Comparison of ENCODE assay signal across 1 cellular context in the genomic region with DNA sequence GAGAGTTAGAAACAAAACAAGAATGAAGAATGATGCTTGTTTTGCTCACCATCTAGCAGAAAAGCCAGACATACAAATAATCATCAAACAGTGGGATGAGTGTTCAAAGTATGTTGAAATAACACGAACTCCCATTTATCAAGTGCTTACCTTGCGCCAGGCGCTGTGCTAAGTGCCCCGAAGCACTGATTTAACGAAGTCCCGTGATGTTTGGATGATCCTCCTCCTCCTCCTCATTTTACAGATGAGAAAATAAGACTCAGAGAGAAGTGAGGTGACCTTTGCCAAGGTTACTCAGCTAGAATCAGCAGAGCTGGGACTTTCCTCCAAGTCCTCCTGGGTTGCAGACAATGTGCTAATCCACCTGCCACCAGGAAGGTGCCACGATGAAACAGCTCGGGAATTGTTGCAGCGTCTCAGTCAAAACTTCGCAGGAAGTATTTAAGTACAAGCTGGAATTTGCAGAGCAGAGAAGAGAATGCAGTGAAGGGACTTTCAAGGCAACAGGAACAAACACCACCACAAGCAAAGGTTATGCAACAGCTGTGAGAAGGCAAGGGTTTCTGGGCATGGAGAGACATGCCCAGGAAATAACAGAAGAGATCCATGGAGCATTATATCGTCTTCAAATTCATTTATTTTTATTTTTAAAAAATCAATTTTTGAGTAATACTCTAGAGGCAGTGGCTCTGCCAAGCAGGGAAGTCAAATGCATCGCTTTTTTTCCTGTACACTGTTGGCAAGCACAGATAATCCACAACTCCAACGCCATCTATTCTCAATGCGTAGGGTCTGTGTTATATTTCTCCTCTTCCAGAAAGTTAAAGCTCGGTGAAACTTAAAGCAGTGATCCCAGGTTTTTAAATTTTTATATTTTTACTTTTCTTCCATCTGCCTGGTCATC.
A peak's percentile ranks its signal among the peaks of the same experiment; 100 is the strongest.
TF ChIP-seq lines count a peak whose summit lies in the region.

No MANE protein-coding gene starts in this region.

TF ChIP-seq in HepG2, 621 proteins besides CTCF, POLR2A, EP300 and RAD21 (continued from another document and continues in another):
- TF ChIP-seq, protein P1, sequence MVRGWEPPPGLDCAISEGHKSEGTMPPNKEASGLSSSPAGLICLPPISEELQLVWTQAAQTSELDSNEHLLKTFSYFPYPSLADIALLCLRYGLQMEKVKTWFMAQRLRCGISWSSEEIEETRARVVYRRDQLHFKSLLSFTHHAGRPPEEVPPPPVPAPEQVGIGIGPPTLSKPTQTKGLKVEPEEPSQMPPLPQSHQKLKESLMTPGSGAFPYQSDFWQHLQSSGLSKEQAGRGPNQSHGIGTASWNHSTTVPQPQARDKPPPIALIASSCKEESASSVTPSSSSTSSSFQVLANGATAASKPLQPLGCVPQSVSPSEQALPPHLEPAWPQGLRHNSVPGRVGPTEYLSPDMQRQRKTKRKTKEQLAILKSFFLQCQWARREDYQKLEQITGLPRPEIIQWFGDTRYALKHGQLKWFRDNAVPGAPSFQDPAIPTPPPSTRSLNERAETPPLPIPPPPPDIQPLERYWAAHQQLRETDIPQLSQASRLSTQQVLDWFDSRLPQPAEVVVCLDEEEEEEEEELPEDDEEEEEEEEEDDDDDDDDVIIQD (CRISPR knock-in tag; IDR thresholded peaks at IDR 0.05; ENCODE audit: low read depth): peak; percentile 43; the same call in 1 of the 2 replicates
- TF ChIP-seq ZNF747 (CRISPR knock-in tag; IDR thresholded peaks at IDR 0.05; ENCODE audit: borderline replicate concordance) (0 out of 2 replicates have a peak, but pooled peaks have one; percentile 49), PHF8 (CRISPR knock-in tag; IDR thresholded peaks at IDR 0.05) (no peak), KDM6A (CRISPR knock-in tag; IDR thresholded peaks at IDR 0.05; ENCODE audit: low read depth) (peak; percentile 43; the same call in 1 of the 2 replicates), ZFAT (CRISPR knock-in tag; conservative IDR thresholded peaks at IDR 0.05) (no peak), POGZ (CRISPR knock-in tag; IDR thresholded peaks at IDR 0.05) (peak; percentile 49), HOXA7 (CRISPR knock-in tag; IDR thresholded peaks at IDR 0.05) (no peak), GABPA (IDR thresholded peaks at IDR 0.05; ENCODE audit: low read depth, low read length) (no peak), GABPA (CRISPR knock-in tag; IDR thresholded peaks at IDR 0.05; ENCODE audit: low read depth) (peak; percentile 73), DR1 (CRISPR knock-in tag; IDR thresholded peaks at IDR 0.05) (no peak), ZNF160 (CRISPR knock-in tag; IDR thresholded peaks at IDR 0.05) (no peak), ZFY (CRISPR knock-in tag; IDR thresholded peaks at IDR 0.05) (no peak), CBFB (CRISPR knock-in tag; IDR thresholded peaks at IDR 0.05) (no peak), ZC3H13 (CRISPR knock-in tag; IDR thresholded peaks at IDR 0.05) (peak; percentile 72; the same call in 1 of the 2 replicates), SRY (CRISPR knock-in tag; IDR thresholded peaks at IDR 0.05) (no peak), ARNT (IDR thresholded peaks at IDR 0.05) (no peak), RXRA (CRISPR knock-in tag; IDR thresholded peaks at IDR 0.05) (peak; percentile 70; the same call in 1 of the 2 replicates), KLF6 (CRISPR knock-in tag; IDR thresholded peaks at IDR 0.05) (0 out of 2 replicates have a peak, but pooled peaks have one; percentile 58), NKX3-1 (CRISPR knock-in tag; IDR thresholded peaks at IDR 0.05) (no peak), PHB2 (IDR thresholded peaks at IDR 0.05; ENCODE audit: partially characterized antibody) (no peak)
- TF ChIP-seq, protein P2, sequence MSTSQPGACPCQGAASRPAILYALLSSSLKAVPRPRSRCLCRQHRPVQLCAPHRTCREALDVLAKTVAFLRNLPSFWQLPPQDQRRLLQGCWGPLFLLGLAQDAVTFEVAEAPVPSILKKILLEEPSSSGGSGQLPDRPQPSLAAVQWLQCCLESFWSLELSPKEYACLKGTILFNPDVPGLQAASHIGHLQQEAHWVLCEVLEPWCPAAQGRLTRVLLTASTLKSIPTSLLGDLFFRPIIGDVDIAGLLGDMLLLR (CRISPR knock-in tag; IDR thresholded peaks at IDR 0.05): no peak
- TF ChIP-seq, protein P3, sequence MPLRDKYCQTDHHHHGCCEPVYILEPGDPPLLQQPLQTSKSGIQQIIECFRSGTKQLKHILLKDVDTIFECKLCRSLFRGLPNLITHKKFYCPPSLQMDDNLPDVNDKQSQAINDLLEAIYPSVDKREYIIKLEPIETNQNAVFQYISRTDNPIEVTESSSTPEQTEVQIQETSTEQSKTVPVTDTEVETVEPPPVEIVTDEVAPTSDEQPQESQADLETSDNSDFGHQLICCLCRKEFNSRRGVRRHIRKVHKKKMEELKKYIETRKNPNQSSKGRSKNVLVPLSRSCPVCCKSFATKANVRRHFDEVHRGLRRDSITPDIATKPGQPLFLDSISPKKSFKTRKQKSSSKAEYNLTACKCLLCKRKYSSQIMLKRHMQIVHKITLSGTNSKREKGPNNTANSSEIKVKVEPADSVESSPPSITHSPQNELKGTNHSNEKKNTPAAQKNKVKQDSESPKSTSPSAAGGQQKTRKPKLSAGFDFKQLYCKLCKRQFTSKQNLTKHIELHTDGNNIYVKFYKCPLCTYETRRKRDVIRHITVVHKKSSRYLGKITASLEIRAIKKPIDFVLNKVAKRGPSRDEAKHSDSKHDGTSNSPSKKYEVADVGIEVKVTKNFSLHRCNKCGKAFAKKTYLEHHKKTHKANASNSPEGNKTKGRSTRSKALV (CRISPR knock-in tag; IDR thresholded peaks at IDR 0.05): peak; percentile 50; the same call in 1 of the 2 replicates
- TF ChIP-seq, protein P4, sequence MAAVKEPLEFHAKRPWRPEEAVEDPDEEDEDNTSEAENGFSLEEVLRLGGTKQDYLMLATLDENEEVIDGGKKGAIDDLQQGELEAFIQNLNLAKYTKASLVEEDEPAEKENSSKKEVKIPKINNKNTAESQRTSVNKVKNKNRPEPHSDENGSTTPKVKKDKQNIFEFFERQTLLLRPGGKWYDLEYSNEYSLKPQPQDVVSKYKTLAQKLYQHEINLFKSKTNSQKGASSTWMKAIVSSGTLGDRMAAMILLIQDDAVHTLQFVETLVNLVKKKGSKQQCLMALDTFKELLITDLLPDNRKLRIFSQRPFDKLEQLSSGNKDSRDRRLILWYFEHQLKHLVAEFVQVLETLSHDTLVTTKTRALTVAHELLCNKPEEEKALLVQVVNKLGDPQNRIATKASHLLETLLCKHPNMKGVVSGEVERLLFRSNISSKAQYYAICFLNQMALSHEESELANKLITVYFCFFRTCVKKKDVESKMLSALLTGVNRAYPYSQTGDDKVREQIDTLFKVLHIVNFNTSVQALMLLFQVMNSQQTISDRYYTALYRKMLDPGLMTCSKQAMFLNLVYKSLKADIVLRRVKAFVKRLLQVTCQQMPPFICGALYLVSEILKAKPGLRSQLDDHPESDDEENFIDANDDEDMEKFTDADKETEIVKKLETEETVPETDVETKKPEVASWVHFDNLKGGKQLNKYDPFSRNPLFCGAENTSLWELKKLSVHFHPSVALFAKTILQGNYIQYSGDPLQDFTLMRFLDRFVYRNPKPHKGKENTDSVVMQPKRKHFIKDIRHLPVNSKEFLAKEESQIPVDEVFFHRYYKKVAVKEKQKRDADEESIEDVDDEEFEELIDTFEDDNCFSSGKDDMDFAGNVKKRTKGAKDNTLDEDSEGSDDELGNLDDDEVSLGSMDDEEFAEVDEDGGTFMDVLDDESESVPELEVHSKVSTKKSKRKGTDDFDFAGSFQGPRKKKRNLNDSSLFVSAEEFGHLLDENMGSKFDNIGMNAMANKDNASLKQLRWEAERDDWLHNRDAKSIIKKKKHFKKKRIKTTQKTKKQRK (IDR thresholded peaks at IDR 0.05; ENCODE audit: low read length): no peak
- TF ChIP-seq, protein P5, sequence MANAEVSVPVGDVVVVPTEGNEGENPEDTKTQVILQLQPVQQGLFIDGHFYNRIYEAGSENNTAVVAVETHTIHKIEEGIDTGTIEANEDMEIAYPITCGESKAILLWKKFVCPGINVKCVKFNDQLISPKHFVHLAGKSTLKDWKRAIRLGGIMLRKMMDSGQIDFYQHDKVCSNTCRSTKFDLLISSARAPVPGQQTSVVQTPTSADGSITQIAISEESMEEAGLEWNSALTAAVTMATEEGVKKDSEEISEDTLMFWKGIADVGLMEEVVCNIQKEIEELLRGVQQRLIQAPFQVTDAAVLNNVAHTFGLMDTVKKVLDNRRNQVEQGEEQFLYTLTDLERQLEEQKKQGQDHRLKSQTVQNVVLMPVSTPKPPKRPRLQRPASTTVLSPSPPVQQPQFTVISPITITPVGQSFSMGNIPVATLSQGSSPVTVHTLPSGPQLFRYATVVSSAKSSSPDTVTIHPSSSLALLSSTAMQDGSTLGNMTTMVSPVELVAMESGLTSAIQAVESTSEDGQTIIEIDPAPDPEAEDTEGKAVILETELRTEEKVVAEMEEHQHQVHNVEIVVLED (CRISPR knock-in tag; IDR thresholded peaks at IDR 0.05; ENCODE audit: borderline replicate concordance): 0 out of 2 replicates have a peak, but pooled peaks have one; percentile 3
- TF ChIP-seq, protein P6, sequence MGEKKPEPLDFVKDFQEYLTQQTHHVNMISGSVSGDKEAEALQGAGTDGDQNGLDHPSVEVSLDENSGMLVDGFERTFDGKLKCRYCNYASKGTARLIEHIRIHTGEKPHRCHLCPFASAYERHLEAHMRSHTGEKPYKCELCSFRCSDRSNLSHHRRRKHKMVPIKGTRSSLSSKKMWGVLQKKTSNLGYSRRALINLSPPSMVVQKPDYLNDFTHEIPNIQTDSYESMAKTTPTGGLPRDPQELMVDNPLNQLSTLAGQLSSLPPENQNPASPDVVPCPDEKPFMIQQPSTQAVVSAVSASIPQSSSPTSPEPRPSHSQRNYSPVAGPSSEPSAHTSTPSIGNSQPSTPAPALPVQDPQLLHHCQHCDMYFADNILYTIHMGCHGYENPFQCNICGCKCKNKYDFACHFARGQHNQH (CRISPR knock-in tag; IDR thresholded peaks at IDR 0.05): peak; percentile 91
- TF ChIP-seq, protein P7, sequence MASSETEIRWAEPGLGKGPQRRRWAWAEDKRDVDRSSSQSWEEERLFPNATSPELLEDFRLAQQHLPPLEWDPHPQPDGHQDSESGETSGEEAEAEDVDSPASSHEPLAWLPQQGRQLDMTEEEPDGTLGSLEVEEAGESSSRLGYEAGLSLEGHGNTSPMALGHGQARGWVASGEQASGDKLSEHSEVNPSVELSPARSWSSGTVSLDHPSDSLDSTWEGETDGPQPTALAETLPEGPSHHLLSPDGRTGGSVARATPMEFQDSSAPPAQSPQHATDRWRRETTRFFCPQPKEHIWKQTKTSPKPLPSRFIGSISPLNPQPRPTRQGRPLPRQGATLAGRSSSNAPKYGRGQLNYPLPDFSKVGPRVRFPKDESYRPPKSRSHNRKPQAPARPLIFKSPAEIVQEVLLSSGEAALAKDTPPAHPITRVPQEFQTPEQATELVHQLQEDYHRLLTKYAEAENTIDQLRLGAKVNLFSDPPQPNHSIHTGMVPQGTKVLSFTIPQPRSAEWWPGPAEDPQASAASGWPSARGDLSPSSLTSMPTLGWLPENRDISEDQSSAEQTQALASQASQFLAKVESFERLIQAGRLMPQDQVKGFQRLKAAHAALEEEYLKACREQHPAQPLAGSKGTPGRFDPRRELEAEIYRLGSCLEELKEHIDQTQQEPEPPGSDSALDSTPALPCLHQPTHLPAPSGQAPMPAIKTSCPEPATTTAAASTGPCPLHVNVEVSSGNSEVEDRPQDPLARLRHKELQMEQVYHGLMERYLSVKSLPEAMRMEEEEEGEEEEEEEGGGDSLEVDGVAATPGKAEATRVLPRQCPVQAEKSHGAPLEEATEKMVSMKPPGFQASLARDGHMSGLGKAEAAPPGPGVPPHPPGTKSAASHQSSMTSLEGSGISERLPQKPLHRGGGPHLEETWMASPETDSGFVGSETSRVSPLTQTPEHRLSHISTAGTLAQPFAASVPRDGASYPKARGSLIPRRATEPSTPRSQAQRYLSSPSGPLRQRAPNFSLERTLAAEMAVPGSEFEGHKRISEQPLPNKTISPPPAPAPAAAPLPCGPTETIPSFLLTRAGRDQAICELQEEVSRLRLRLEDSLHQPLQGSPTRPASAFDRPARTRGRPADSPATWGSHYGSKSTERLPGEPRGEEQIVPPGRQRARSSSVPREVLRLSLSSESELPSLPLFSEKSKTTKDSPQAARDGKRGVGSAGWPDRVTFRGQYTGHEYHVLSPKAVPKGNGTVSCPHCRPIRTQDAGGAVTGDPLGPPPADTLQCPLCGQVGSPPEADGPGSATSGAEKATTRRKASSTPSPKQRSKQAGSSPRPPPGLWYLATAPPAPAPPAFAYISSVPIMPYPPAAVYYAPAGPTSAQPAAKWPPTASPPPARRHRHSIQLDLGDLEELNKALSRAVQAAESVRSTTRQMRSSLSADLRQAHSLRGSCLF (CRISPR knock-in tag; IDR thresholded peaks at IDR 0.05; ENCODE audit: borderline replicate concordance): no peak
- TF ChIP-seq, protein P8, sequence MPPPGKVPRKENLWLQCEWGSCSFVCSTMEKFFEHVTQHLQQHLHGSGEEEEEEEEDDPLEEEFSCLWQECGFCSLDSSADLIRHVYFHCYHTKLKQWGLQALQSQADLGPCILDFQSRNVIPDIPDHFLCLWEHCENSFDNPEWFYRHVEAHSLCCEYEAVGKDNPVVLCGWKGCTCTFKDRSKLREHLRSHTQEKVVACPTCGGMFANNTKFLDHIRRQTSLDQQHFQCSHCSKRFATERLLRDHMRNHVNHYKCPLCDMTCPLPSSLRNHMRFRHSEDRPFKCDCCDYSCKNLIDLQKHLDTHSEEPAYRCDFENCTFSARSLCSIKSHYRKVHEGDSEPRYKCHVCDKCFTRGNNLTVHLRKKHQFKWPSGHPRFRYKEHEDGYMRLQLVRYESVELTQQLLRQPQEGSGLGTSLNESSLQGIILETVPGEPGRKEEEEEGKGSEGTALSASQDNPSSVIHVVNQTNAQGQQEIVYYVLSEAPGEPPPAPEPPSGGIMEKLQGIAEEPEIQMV (CRISPR knock-in tag; IDR thresholded peaks at IDR 0.05; ENCODE audit: low read depth): peak; percentile 77; the same call in 1 of the 2 replicates
- TF ChIP-seq, protein P9, sequence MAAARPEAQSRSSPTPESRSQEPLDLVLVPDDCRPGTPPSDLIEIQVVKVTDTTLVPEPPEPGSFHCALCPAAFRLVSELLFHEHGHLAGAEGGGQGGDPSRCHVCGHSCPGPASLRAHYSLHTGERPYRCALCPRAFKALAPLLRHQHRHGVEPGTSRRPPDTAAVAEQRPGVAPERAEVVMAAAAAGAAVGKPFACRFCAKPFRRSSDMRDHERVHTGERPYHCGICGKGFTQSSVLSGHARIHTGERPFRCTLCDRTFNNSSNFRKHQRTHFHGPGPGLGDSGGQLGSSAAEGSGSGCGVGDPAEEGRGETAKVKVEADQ (CRISPR knock-in tag; IDR thresholded peaks at IDR 0.05; ENCODE audit: borderline replicate concordance): no peak
- TF ChIP-seq, protein P10, sequence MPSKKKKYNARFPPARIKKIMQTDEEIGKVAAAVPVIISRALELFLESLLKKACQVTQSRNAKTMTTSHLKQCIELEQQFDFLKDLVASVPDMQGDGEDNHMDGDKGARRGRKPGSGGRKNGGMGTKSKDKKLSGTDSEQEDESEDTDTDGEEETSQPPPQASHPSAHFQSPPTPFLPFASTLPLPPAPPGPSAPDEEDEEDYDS (CRISPR knock-in tag; IDR thresholded peaks at IDR 0.05): peak; percentile 86
- TF ChIP-seq, protein P11, sequence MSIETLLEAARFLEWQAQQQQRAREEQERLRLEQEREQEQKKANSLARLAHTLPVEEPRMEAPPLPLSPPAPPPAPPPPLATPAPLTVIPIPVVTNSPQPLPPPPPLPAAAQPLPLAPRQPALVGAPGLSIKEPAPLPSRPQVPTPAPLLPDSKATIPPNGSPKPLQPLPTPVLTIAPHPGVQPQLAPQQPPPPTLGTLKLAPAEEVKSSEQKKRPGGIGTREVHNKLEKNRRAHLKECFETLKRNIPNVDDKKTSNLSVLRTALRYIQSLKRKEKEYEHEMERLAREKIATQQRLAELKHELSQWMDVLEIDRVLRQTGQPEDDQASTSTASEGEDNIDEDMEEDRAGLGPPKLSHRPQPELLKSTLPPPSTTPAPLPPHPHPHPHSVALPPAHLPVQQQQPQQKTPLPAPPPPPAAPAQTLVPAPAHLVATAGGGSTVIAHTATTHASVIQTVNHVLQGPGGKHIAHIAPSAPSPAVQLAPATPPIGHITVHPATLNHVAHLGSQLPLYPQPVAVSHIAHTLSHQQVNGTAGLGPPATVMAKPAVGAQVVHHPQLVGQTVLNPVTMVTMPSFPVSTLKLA (IDR thresholded peaks at IDR 0.05): no peak
